8 cellular contexts compared by ENCODE assay signal in the genomic region with DNA sequence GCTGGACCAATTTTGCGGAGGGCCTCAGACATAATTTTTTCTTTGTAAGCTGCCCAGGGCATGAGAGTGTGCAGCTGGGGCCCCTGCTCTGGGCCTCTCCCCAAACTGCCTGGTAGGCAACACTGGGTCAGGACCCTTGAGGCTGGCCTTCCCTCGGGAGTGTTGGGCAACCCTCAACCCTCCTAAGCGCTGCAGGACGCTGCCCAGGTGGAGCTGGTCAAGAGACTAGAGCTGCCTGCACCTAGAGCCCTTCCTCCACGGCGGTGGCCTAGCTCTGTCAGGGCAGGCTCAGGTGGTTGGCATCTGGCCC. TPM values are rescaled to one million over a fixed set of nuclear protein-coding genes. Genes with fewer than 3 reads are reported as not detected.
A peak's percentile ranks its signal among the peaks of the same experiment; 100 is the strongest.
DNase-seq lines count a peak whose midpoint lies in the region; ATAC-seq and TF ChIP-seq lines count a peak whose summit lies in the region.

No MANE protein-coding gene starts in this region.

- H3K27ac Mint-ChIP-seq in osteocyte (ENCODE audit: unreplicated experiment) = no peak overlapping the region

- H3K27ac ChIP-seq in DOHH2 (ENCODE audit: low read depth, low read length) (no peak overlapping the region), esophagus squamous epithelium (peak overlapping the region in 2 of 4 donors; percentile 40 to 59), prostate gland (no peak overlapping the region)

- peak overlapping the region; percentile 82 for H3K4me2 ChIP-seq in DOHH2 (ENCODE audit: low read length)

- no peak overlapping the region for H3K9ac ChIP-seq in NT2/D1 (ENCODE audit: insufficient read length, low read depth)

- H3K9me2 ChIP-seq in DOHH2 (replicated peaks; ENCODE audit: control insufficient read depth, low read length) = no peaks in the 10 kb centered on the region

- peaks cover 22% of the 10 kb centered on the region for H3K4me1 Mint-ChIP-seq in osteocyte (ENCODE audit: unreplicated experiment)

- H3K9me3 Mint-ChIP-seq in osteocyte (ENCODE audit: unreplicated experiment) = no peaks in the 10 kb centered on the region

- no peak for TF ChIP-seq POLR2A in esophagus squamous epithelium (IDR thresholded peaks at IDR 0.05)
- TF ChIP-seq POLR2A in prostate gland (IDR thresholded peaks at IDR 0.05) = no peak

- peaks cover 44% of the 10 kb centered on the region for H3K36me3 ChIP-seq in DOHH2 (ENCODE audit: control insufficient read depth, low read length)
- H3K36me3 ChIP-seq in NT2/D1 (ENCODE audit: insufficient read depth, insufficient read length, low read length) = peaks cover 73% of the 10 kb centered on the region
- H3K36me3 ChIP-seq in esophagus squamous epithelium = peaks cover 31 to 48% (median 32%) of the 10 kb centered on the region in 3 donors
- H3K36me3 ChIP-seq in prostate gland = peaks cover 9 to 17% of the 10 kb centered on the region in 2 donors

- H3K4me3 ChIP-seq in DOHH2 (ENCODE audit: low read length) (peak overlapping the region; percentile 76), NT2/D1 (ENCODE audit: insufficient read length, low read depth) (peak overlapping the region; percentile 23), esophagus squamous epithelium (peak overlapping the region in 3 of 4 donors; percentile 57 to 81 (median 68)), prostate gland (no peak overlapping the region)

- peak overlapping the region; percentile 78 for H3K4me3 Mint-ChIP-seq in osteocyte (ENCODE audit: unreplicated experiment)

- H4K20me1 ChIP-seq in DOHH2 (ENCODE audit: control insufficient read depth, insufficient read depth, low read depth, low read length) = no peaks in the 10 kb centered on the region

- H3F3A ChIP-seq in DOHH2 (ENCODE audit: control insufficient read depth, insufficient read depth) = peaks cover 3% of the 10 kb centered on the region; the same call in 1 of the 2 replicates

- no peak for DNase-seq in NT2/D1 (ENCODE audit: low read depth, low spot score)
- DNase-seq in esophagus squamous epithelium (lab: John Stamatoyannopoulos, UW) = no peak
- DNase-seq in osteocyte (ENCODE audit: extremely low spot score, unreplicated experiment) = no peak
- no peak for DNase-seq in SHP77 (lab: John Stamatoyannopoulos, UW)
- DNase-seq in amygdala (lab: John Stamatoyannopoulos, UW) = no peak
- DNase-seq in prostate gland (ENCODE audit: low spot score) = no peak

- peaks cover 7% of the 10 kb centered on the region for H3K27me3 ChIP-seq in DOHH2 (ENCODE audit: control insufficient read depth, low read length)
- no peaks in the 10 kb centered on the region for H3K27me3 ChIP-seq in NT2/D1 (ENCODE audit: insufficient read depth, insufficient read length)
- H3K27me3 ChIP-seq in esophagus squamous epithelium = peaks cover 0 to 30% (median 0%) of the 10 kb centered on the region in 4 donors
- H3K27me3 ChIP-seq in prostate gland (replicated peaks; ENCODE audit: insufficient read depth) = no peaks in the 10 kb centered on the region

- peaks cover 12% of the 10 kb centered on the region for H3K79me2 ChIP-seq in DOHH2 (ENCODE audit: control insufficient read depth, low read length)

- no peaks in the 10 kb centered on the region for H3K9me3 ChIP-seq in DOHH2 (ENCODE audit: control insufficient read depth, insufficient read depth, low read length)
- peaks cover 7% of the 10 kb centered on the region; the same call in 1 of the 2 replicates for H3K9me3 ChIP-seq in NT2/D1 (ENCODE audit: insufficient read depth, low read length)
- no peaks in the 10 kb centered on the region for H3K9me3 ChIP-seq in esophagus squamous epithelium
- no peaks in the 10 kb centered on the region for H3K9me3 ChIP-seq in prostate gland

- intact Hi-C loops in esophagus squamous epithelium (cut with DNase I) = no loop called here
- intact Hi-C loops in prostate gland (cut with DNase I) = no loop called here

- H3K27me3 Mint-ChIP-seq in osteocyte (ENCODE audit: unreplicated experiment) = no peaks in the 10 kb centered on the region

- no peak for ATAC-seq in GM18907 (IDR thresholded peaks at IDR 0.05; ENCODE audit: unreplicated experiment)

- H3K4me1 ChIP-seq in DOHH2 (ENCODE audit: control insufficient read depth, low read length) = peaks cover 33% of the 10 kb centered on the region
- peaks cover 7% of the 10 kb centered on the region for H3K4me1 ChIP-seq in NT2/D1 (ENCODE audit: insufficient read depth, insufficient read length)
- peaks cover 32 to 73% (median 40%) of the 10 kb centered on the region in 3 donors for H3K4me1 ChIP-seq in esophagus squamous epithelium
- H3K4me1 ChIP-seq in prostate gland (replicated peaks) = no peaks in the 10 kb centered on the region

- H3K36me3 Mint-ChIP-seq in osteocyte (ENCODE audit: unreplicated experiment) = peaks cover 16% of the 10 kb centered on the region

- 71 to 80% methylated on average over 1 of the region's 6 CpGs for WGBS in esophagus squamous epithelium, 2 donors
- WGBS in prostate gland = 62% methylated on average over 4 of the region's 6 CpGs

- TF ChIP-seq CTCF in DOHH2 (IDR thresholded peaks at IDR 0.05; ENCODE audit: low read depth, low read length, poor library complexity, severe bottlenecking) (no peak), esophagus squamous epithelium (IDR thresholded peaks at IDR 0.05) (no peak), osteocyte (IDR thresholded peaks at IDR 0.05) (no peak), prostate gland (IDR thresholded peaks at IDR 0.05) (no peak)

RNA-seq across cellular contexts. Expression of a gene that starts 0.5 kb away (rescaled TPM):
- total RNA-seq in esophagus squamous epithelium (10 to 100 TPM; 11.8 to 52.7 (median 17.8) TPM), osteocyte (113 and 118 TPM in 2 replicates), prostate gland (10 to 100 TPM; 18.7 to 44.5 TPM)

RNA-seq across cellular contexts. Expression of a gene that starts 9.8 kb away (rescaled TPM):
- total RNA-seq in esophagus squamous epithelium (100 to 1,000 TPM in 1 of 4 donors, 10 to 100 TPM in 3; 66.7 to 115 (median 89.0) TPM), osteocyte (144 and 152 TPM in 2 replicates), prostate gland (100 to 1,000 TPM; 106 to 122 TPM)

RNA-seq across cellular contexts. Expression of a gene that starts 17.4 kb away (rescaled TPM):
- total RNA-seq in esophagus squamous epithelium = 10 to 100 TPM; 65.0 to 90.2 (median 84.1) TPM
- total RNA-seq in osteocyte = 78.0 and 78.2 TPM in 2 replicates
- 100 to 1,000 TPM; 147 to 181 TPM for total RNA-seq in prostate gland

RNA-seq across cellular contexts. Expression of a gene that starts 28.2 kb away (rescaled TPM):
- total RNA-seq in esophagus squamous epithelium (10 to 100 TPM in 2 of 4 donors, 1 to 10 TPM in 2; 4.0 to 11.5 (median 7.9) TPM), osteocyte (11.6 and 14.6 TPM in 2 replicates), prostate gland (10 to 100 TPM in 1 of 2 donors, 1 to 10 TPM in 1; 3.3 to 19.4 TPM)

RNA-seq across cellular contexts. Expression of a gene that starts 47.7 kb away (rescaled TPM):
- total RNA-seq in esophagus squamous epithelium (1 to 10 TPM in 3 of 4 donors, under 1 TPM in 1; 0.79 to 4.4 (median 1.4) TPM), osteocyte (not detected in 2 replicates), prostate gland (1 to 10 TPM in 1 of 2 donors, under 1 TPM in 1; 0.51 to 1.2 TPM)

Comparison
In these comparisons a context has a peak if more than half of its experiments do, and no peak if none do; other contexts are left out.
1. H3K4me3 ChIP-seq: peak in DOHH2 (single experiment), NT2/D1 (single experiment) and esophagus squamous epithelium (3 of 4); none in prostate gland (0 of 2).